In the genomic region with DNA sequence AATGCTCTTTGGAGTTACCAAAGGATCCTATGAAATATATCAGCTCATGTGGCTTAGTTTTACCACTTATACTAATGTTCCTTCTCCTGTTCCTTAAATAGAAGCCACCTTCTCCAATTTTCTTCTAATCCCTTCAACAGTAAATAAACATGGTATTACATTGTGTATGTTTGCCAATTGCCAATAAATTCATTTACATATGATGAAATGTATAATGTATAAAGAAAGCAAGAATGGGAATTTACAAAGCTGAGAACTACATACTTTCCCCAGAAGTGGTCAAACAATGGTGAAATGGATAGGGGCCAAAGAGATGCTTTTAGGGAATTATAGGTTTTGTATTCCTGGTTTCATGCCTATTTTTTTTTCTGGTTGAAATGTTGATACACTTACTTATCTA, we compare ENCODE assay signal across 34 cellular contexts.
"Had no signal": no experiment of that assay in that cellular context is flagged by ENCODE, and none has a peak within 500 bp of the region (broad histone marks: within the 10 kb centered on the region; RNA-seq: fewer than 3 reads in every experiment).

No MANE protein-coding gene starts in this region.

- H3K27me3 Mint-ChIP-seq: activated CD4-positive, alpha-beta memory T cell treated with anti-CD3 and anti-CD28 coated beads for 36 hours; activated CD4-positive, alpha-beta T cell treated with anti-CD3 and anti-CD28 coated beads for 36 hours; activated CD4-positive, alpha-beta T cell treated with anti-CD3 and anti-CD28 coated beads, Interleukin-2, amount 10 ng/mL, durations not matched to agents 24 days and 14 days; activated CD8-positive, alpha-beta memory T cell treated with anti-CD3 and anti-CD28 coated beads, Interleukin-2, amount 10 ng/mL, durations not matched to agents 7 days and 5 days; activated naive CD4-positive, alpha-beta T cell treated with anti-CD3 and anti-CD28 coated beads, Interleukin-2, amount 50 U/mL, for 24 hours; activated naive CD8-positive, alpha-beta T cell treated with anti-CD3 and anti-CD28 coated beads for 36 hours; activated naive CD8-positive, alpha-beta T cell treated with anti-CD3 and anti-CD28 coated beads, Interleukin-2, amount 50 U/mL, for 24 hours; dendritic cell treated with granulocyte-macrophage colony-stimulating factor and Interleukin-4, amounts not matched to agents 40 ng/mL and 50 ng/mL, for 4 days had no signal

- H3K4me1 ChIP-seq: adrenal gland, breast epithelium had no signal

- H3K4me3 ChIP-seq: adrenal gland, breast epithelium, cardiac muscle cell, coronary artery, dorsolateral prefrontal cortex had no signal

- H3K36me3 ChIP-seq: adrenal gland, breast epithelium, cardiac muscle cell had no signal

- H3K9me3 Mint-ChIP-seq: activated CD4-positive, alpha-beta memory T cell treated with anti-CD3 and anti-CD28 coated beads for 36 hours; activated CD4-positive, alpha-beta T cell treated with anti-CD3 and anti-CD28 coated beads, Interleukin-2, amount 10 ng/mL, durations not matched to agents 24 days and 14 days; activated naive CD4-positive, alpha-beta T cell treated with anti-CD3 and anti-CD28 coated beads for 36 hours; activated T-helper 1 cell treated with anti-CD3 and anti-CD28 coated beads, Interleukin-12 subunit alpha, Interleukin-12 subunit beta, Interleukin-2, Interleukin-4 antibody, amounts not matched to agents 30 ng/mL and 10 ng/mL and 1 ng/mL, durations not matched to agents 14 hours and 24 hours and 36 hours; activated T-helper 2 cell treated with anti-CD3 and anti-CD28 coated beads, Interferon-gamma antibody, Interleukin-2, Interleukin-4, amounts not matched to agents 10 μg/mL and 5 μg/mL and 100 μg/mL, durations not matched to agents 14 hours and 24 hours and 36 hours; brain; dendritic cell treated with granulocyte-macrophage colony-stimulating factor and Interleukin-4, amounts not matched to agents 40 ng/mL and 50 ng/mL, for 4 days; endodermal cell had no signal

- H3K27me3 ChIP-seq: adrenal gland, breast epithelium, cardiac muscle cell, dorsolateral prefrontal cortex had no signal

- H3K36me3 Mint-ChIP-seq: activated CD4-positive, alpha-beta memory T cell treated with anti-CD3 and anti-CD28 coated beads for 36 hours; activated CD8-positive, alpha-beta memory T cell treated with anti-CD3 and anti-CD28 coated beads, Interleukin-2, amount 10 ng/mL, durations not matched to agents 7 days and 5 days; activated naive CD4-positive, alpha-beta T cell treated with anti-CD3 and anti-CD28 coated beads, Interleukin-2, amount 50 U/mL, for 24 hours; activated naive CD8-positive, alpha-beta T cell treated with anti-CD3 and anti-CD28 coated beads for 36 hours; brain had no signal

- H3K4me1 Mint-ChIP-seq: activated CD4-positive, alpha-beta T cell treated with anti-CD3 and anti-CD28 coated beads for 36 hours; activated CD4-positive, alpha-beta T cell treated with anti-CD3 and anti-CD28 coated beads, Interleukin-2, amount 10 ng/mL, durations not matched to agents 24 days and 14 days; activated CD8-positive, alpha-beta memory T cell treated with anti-CD3 and anti-CD28 coated beads, Interleukin-2, amount 10 ng/mL, durations not matched to agents 7 days and 5 days; activated naive CD4-positive, alpha-beta T cell treated with anti-CD3 and anti-CD28 coated beads, Interleukin-2, amount 50 U/mL, for 24 hours; activated naive CD8-positive, alpha-beta T cell treated with anti-CD3 and anti-CD28 coated beads for 36 hours; activated naive CD8-positive, alpha-beta T cell treated with anti-CD3 and anti-CD28 coated beads, Interleukin-2, amount 50 U/mL, for 24 hours; brain had no signal

- H3K27ac ChIP-seq: adrenal gland, breast epithelium, cardiac muscle cell, coronary artery, dorsolateral prefrontal cortex had no signal

- DNase-seq: activated CD4-positive, alpha-beta memory T cell treated with anti-CD3 and anti-CD28 coated beads for 36 hours; activated CD4-positive, alpha-beta T cell treated with anti-CD3 and anti-CD28 coated beads for 36 hours; activated CD4-positive, alpha-beta T cell treated with anti-CD3 and anti-CD28 coated beads, Interleukin-2, amount 10 ng/mL, durations not matched to agents 24 days and 14 days; activated CD4-positive, CD25-positive, alpha-beta regulatory T cell; activated CD4-positive, CD25-positive, alpha-beta regulatory T cell treated with anti-CD3 and anti-CD28 coated beads, Interleukin-2, amount 50 U/mL, for 72 hours; activated CD8-positive, alpha-beta memory T cell treated with anti-CD3 and anti-CD28 coated beads, Interleukin-2, amount 10 ng/mL, durations not matched to agents 7 days and 5 days; activated CD8-positive, alpha-beta memory T cell treated with anti-CD3 and anti-CD28 coated beads, Interleukin-2, amount 50 U/mL, for 4 hours; activated CD8-positive, alpha-beta T cell treated with anti-CD3 and anti-CD28 coated beads, Interleukin-2, amount 10 ng/mL, durations not matched to agents 7 days and 5 days; activated effector memory CD4-positive, alpha-beta T cell treated with anti-CD3 and anti-CD28 coated beads, Interleukin-2, amount 50 U/mL, for 16 hours; activated naive CD4-positive, alpha-beta T cell treated with anti-CD3 and anti-CD28 coated beads for 36 hours; activated naive CD8-positive, alpha-beta T cell treated with anti-CD3 and anti-CD28 coated beads for 36 hours; activated naive CD8-positive, alpha-beta T cell treated with anti-CD3 and anti-CD28 coated beads, Interleukin-2, amount 50 U/mL, for 24 hours; activated T-cell treated with anti-CD3 and anti-CD28 coated beads, Interleukin-2, amount 50 U/mL, for 1 hour; activated T-cell treated with anti-CD3 and anti-CD28 coated beads, Interleukin-2, amount 50 U/mL, for 48 hours; adrenal gland; amygdala; aorta; central memory CD4-positive, alpha-beta T cell; cerebellar nuclear complex; dorsolateral prefrontal cortex; effector memory CD4-positive, alpha-beta T cell; endodermal cell; foreskin fibroblast; head of caudate nucleus; T-helper 2 cell had no signal

- H3K9me3 ChIP-seq: adrenal gland, breast epithelium had no signal

- ATAC-seq: activated CD4-positive, alpha-beta T cell treated with anti-CD3 and anti-CD28 coated beads for 36 hours; activated CD8-positive, alpha-beta memory T cell treated with anti-CD3 and anti-CD28 coated beads, Interleukin-2, amount 10 ng/mL, durations not matched to agents 7 days and 5 days; activated CD8-positive, alpha-beta T cell treated with anti-CD3 and anti-CD28 coated beads, Interleukin-2, amount 10 ng/mL, durations not matched to agents 7 days and 5 days; activated naive CD8-positive, alpha-beta T cell treated with anti-CD3 and anti-CD28 coated beads, Interleukin-2, amount 50 U/mL, for 24 hours; esophagus mucosa had no signal

- H3K4me3 Mint-ChIP-seq: activated CD4-positive, alpha-beta memory T cell treated with anti-CD3 and anti-CD28 coated beads for 36 hours; activated CD4-positive, alpha-beta T cell treated with anti-CD3 and anti-CD28 coated beads for 36 hours; activated CD4-positive, alpha-beta T cell treated with anti-CD3 and anti-CD28 coated beads, Interleukin-2, amount 10 ng/mL, durations not matched to agents 24 days and 14 days; activated CD8-positive, alpha-beta memory T cell treated with anti-CD3 and anti-CD28 coated beads, Interleukin-2, amount 10 ng/mL, durations not matched to agents 7 days and 5 days; activated CD8-positive, alpha-beta T cell treated with anti-CD3 and anti-CD28 coated beads, Interleukin-2, amount 10 ng/mL, durations not matched to agents 7 days and 5 days; activated naive CD4-positive, alpha-beta T cell treated with anti-CD3 and anti-CD28 coated beads for 36 hours; activated naive CD4-positive, alpha-beta T cell treated with anti-CD3 and anti-CD28 coated beads, Interleukin-2, amount 50 U/mL, for 24 hours; activated naive CD8-positive, alpha-beta T cell treated with anti-CD3 and anti-CD28 coated beads for 36 hours; activated naive CD8-positive, alpha-beta T cell treated with anti-CD3 and anti-CD28 coated beads, Interleukin-2, amount 50 U/mL, for 24 hours; activated T-helper 1 cell treated with anti-CD3 and anti-CD28 coated beads, Interleukin-12 subunit alpha, Interleukin-12 subunit beta, Interleukin-2, Interleukin-4 antibody, amounts not matched to agents 30 ng/mL and 10 ng/mL and 1 ng/mL, durations not matched to agents 14 hours and 24 hours and 36 hours; brain; dendritic cell treated with granulocyte-macrophage colony-stimulating factor and Interleukin-4, amounts not matched to agents 40 ng/mL and 50 ng/mL, for 4 days; endodermal cell had no signal

- H3K27ac Mint-ChIP-seq: activated CD4-positive, alpha-beta memory T cell treated with anti-CD3 and anti-CD28 coated beads for 36 hours; activated CD4-positive, alpha-beta T cell treated with anti-CD3 and anti-CD28 coated beads for 36 hours; activated CD4-positive, alpha-beta T cell treated with anti-CD3 and anti-CD28 coated beads, Interleukin-2, amount 10 ng/mL, durations not matched to agents 24 days and 14 days; activated CD8-positive, alpha-beta memory T cell treated with anti-CD3 and anti-CD28 coated beads, Interleukin-2, amount 10 ng/mL, durations not matched to agents 7 days and 5 days; activated CD8-positive, alpha-beta T cell treated with anti-CD3 and anti-CD28 coated beads, Interleukin-2, amount 10 ng/mL, durations not matched to agents 7 days and 5 days; activated naive CD4-positive, alpha-beta T cell treated with anti-CD3 and anti-CD28 coated beads for 36 hours; activated naive CD4-positive, alpha-beta T cell treated with anti-CD3 and anti-CD28 coated beads, Interleukin-2, amount 50 U/mL, for 24 hours; activated naive CD8-positive, alpha-beta T cell treated with anti-CD3 and anti-CD28 coated beads for 36 hours; activated naive CD8-positive, alpha-beta T cell treated with anti-CD3 and anti-CD28 coated beads, Interleukin-2, amount 50 U/mL, for 24 hours; activated T-helper 1 cell treated with anti-CD3 and anti-CD28 coated beads, Interleukin-12 subunit alpha, Interleukin-12 subunit beta, Interleukin-2, Interleukin-4 antibody, amounts not matched to agents 30 ng/mL and 10 ng/mL and 1 ng/mL, durations not matched to agents 14 hours and 24 hours and 36 hours; activated T-helper 2 cell treated with anti-CD3 and anti-CD28 coated beads, Interferon-gamma antibody, Interleukin-2, Interleukin-4, amounts not matched to agents 10 μg/mL and 5 μg/mL and 100 μg/mL, durations not matched to agents 14 hours and 24 hours and 36 hours; dendritic cell treated with granulocyte-macrophage colony-stimulating factor and Interleukin-4, amounts not matched to agents 40 ng/mL and 50 ng/mL, for 4 days; endodermal cell had no signal
